Comparison of ENCODE assay signal across 8 cellular contexts in the genomic region with DNA sequence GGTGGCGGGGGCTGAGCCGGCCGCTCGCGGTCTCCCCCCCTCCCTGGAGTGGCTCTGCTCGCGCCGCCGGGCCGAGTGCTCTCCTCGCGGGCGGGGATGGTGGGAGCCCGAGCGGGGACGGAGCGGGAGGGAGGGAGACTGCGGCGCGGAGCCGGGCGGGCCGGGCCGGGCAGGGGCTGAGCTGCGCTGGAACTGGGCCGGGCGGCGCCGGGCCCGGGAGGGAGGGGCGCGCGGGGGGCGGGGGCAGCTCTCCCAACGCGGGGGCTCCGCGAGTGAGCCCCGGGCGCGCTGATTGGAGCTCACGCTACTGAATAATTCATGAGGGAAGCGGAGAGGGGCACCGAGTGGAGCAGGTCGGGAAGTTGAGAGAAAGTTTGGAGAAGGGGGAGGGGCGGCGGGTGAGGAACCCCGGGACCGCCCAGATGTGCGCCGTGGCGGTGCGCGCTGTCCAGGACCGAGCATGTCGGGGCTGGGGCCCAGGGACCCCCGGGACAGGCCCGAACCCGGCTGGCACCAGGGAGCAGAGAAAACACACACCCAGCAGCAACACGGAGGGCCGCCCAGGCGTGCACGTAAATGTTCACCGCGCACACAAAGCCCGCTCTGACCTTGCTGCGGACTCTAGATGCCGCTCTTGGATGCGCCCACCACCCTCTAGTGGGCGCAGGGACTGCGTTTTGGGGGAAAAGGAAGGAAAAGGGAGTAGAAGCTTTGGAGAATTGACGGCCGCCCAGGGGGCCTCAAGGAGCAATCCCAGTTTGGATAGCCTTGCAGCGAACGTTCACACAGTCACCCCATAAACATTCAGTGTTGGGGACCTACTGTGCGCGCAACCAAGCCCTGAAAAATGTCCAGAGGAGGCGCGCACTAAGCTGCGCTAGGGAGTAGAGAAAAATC. TPM values are rescaled to one million over a fixed set of nuclear protein-coding genes. Genes with fewer than 3 reads are reported as not detected.
A peak's percentile ranks its signal among the peaks of the same experiment; 100 is the strongest.
DNase-seq lines count a peak whose midpoint lies in the region; ATAC-seq and TF ChIP-seq lines count a peak whose summit lies in the region.

A gene (minus strand): TSS at position 194 of the 897 bp plus-strand sequence. CDS start 493 bp downstream, outside the sequence.

- peak; percentile 2 for DNase-seq in stimulated activated CD4-positive, alpha-beta T cell treated with anti-CD3 and anti-CD28 coated beads, Interleukin-12 subunit alpha, Interleukin-12 subunit beta, amount 100 ng/mL, for 4 hours
- DNase-seq in stimulated activated CD4-positive, alpha-beta T cell treated with anti-CD3 and anti-CD28 coated beads, Interleukin-1b, Interleukin-23, amount 100 ng/mL, for 48 hours = no peak
- peak; percentile 84 for DNase-seq in PC-3
- DNase-seq in colonic mucosa = peak; percentile 93
- DNase-seq in kidney epithelial cell (ENCODE audit: low read depth) = no peak

- H3K27ac Mint-ChIP-seq in stimulated activated memory B cell treated with anti-CD40 and anti-IgM and Interleukin-4, amounts not matched to agents 10 μg/mL and 1 μg/mL and 100 μg/mL, for 72 hours = no peak within 1 kb of the TSS

- CTCF ChIA-PET in PC-3 (lab: Charles Lee) = interaction anchor here (0.6 to 2.2 kb wide), 9 partner anchors 20 to 442 kb away, joined by 3 to 27 read pairs (median 5); a partner anchor contains a TSS

- H3K9me3 Mint-ChIP-seq in stimulated activated memory B cell treated with anti-CD40 and anti-IgM and Interleukin-4, amounts not matched to agents 10 μg/mL and 1 μg/mL and 100 μg/mL, for 72 hours = no peaks in the 10 kb centered on the region

- TF ChIP-seq CTCF in PC-3 (conservative IDR thresholded peaks at IDR 0.05; ENCODE audit: low read depth, low read length) = peak; percentile 62
- no peak for TF ChIP-seq CTCF in colonic mucosa (IDR thresholded peaks at IDR 0.05)
- peak; percentile 62 for TF ChIP-seq CTCF in kidney epithelial cell (IDR thresholded peaks at IDR 0.05; ENCODE audit: insufficient read depth, low read length, poor library complexity, severe bottlenecking)

- H3K9me3 ChIP-seq in PC-3 (ENCODE audit: low read length) (no peaks in the 10 kb centered on the region), colonic mucosa (no peaks in the 10 kb centered on the region)

- H3K4me1 Mint-ChIP-seq in stimulated activated memory B cell treated with anti-CD40 and anti-IgM and Interleukin-4, amounts not matched to agents 10 μg/mL and 1 μg/mL and 100 μg/mL, for 72 hours = peaks cover 24% of the 10 kb centered on the region

- intact Hi-C loops in PC-3 (cut with micrococcal nuclease) (loop anchor here (1.0 to 5.0 kb wide), 2 partner anchors 25 to 120 kb away; a partner anchor contains a TSS), colonic mucosa (cut with DNase I) (no loop called here)

- peak within 1 kb of the TSS; percentile 86 for H3K4me2 ChIP-seq in PC-3 (ENCODE audit: low read length)

- H3K4me3 ChIP-seq in PC-3 (ENCODE audit: low read length) (peak within 1 kb of the TSS; percentile 99), colonic mucosa (peak within 1 kb of the TSS; percentile 58), kidney epithelial cell (ENCODE audit: low read depth, low read length) (peak within 1 kb of the TSS; percentile 78)

- H3K9me2 ChIP-seq in PC-3 (replicated peaks; ENCODE audit: low read length) = no peaks in the 10 kb centered on the region

- H3K9ac ChIP-seq in PC-3 (ENCODE audit: low read length) (peak within 1 kb of the TSS; percentile 76), colonic mucosa (ENCODE audit: low read depth in 2 of 2, low read length in 2 of 2) (peak within 1 kb of the TSS; percentile 64 to 84)

- peaks cover 5% of the 10 kb centered on the region; the same call in 1 of the 2 replicates for H4K20me1 ChIP-seq in PC-3 (ENCODE audit: low read length)

- H3K27ac ChIP-seq in PC-3 (ENCODE audit: low read length) (peak within 1 kb of the TSS; percentile 5; the same call in 1 of the 2 replicates), colonic mucosa (peak within 1 kb of the TSS; percentile 60)

- H3K27me3 ChIP-seq in PC-3 (ENCODE audit: low read length) (no peaks in the 10 kb centered on the region), colonic mucosa (no peaks in the 10 kb centered on the region), kidney epithelial cell (ENCODE audit: control insufficient read depth, insufficient read depth, low read length) (no peaks in the 10 kb centered on the region)

- TSS peak; percentile 58 for BruUV-seq in PC-3 (replicated peaks; lab: Mats Ljungman, UMichigan)

- peak; percentile 79 for ATAC-seq in PC-3
- ATAC-seq in stimulated activated memory B cell treated with anti-CD40 and anti-IgM and Interleukin-4, amounts not matched to agents 10 μg/mL and 1 μg/mL and 100 μg/mL, for 72 hours = peak; percentile 50
- no peak for ATAC-seq in GM21529 (IDR thresholded peaks at IDR 0.05; ENCODE audit: unreplicated experiment)
- no peak for ATAC-seq in HG02852 (IDR thresholded peaks at IDR 0.05; ENCODE audit: unreplicated experiment)

- H3K36me3 Mint-ChIP-seq in stimulated activated memory B cell treated with anti-CD40 and anti-IgM and Interleukin-4, amounts not matched to agents 10 μg/mL and 1 μg/mL and 100 μg/mL, for 72 hours = no peaks in the 10 kb centered on the region

- H2AFZ ChIP-seq in PC-3 (ENCODE audit: low read length) = peak within 1 kb of the TSS; percentile 80

- no peaks in the 10 kb centered on the region for H3F3A ChIP-seq in PC-3 (ENCODE audit: low read length, unreplicated experiment)

- POLR2A ChIA-PET in PC-3 (lab: Charles Lee; ENCODE audit: unreplicated experiment) = interaction anchor here (0.6 to 1.0 kb wide), 9 partner anchors 14 to 343 kb away, joined by 3 to 12 read pairs (median 5); a partner anchor contains a TSS

- peaks cover 5% of the 10 kb centered on the region; the same call in 1 of the 2 replicates for H3K4me1 ChIP-seq in PC-3 (ENCODE audit: insufficient read depth, low read length)
- H3K4me1 ChIP-seq in colonic mucosa = no peaks in the 10 kb centered on the region

- peaks cover 42% of the 10 kb centered on the region for H3K79me2 ChIP-seq in PC-3 (ENCODE audit: low read length)

- peaks cover 9% of the 10 kb centered on the region; the same call in 1 of the 2 replicates for H3K36me3 ChIP-seq in PC-3 (ENCODE audit: low read depth, low read length)
- no peaks in the 10 kb centered on the region for H3K36me3 ChIP-seq in colonic mucosa
- no peaks in the 10 kb centered on the region for H3K36me3 ChIP-seq in kidney epithelial cell (ENCODE audit: control insufficient read depth, insufficient read depth, low read length)

- H3K27me3 Mint-ChIP-seq in stimulated activated memory B cell treated with anti-CD40 and anti-IgM and Interleukin-4, amounts not matched to agents 10 μg/mL and 1 μg/mL and 100 μg/mL, for 72 hours = peaks cover 69% of the 10 kb centered on the region

- H3K4me3 Mint-ChIP-seq in stimulated activated memory B cell treated with anti-CD40 and anti-IgM and Interleukin-4, amounts not matched to agents 10 μg/mL and 1 μg/mL and 100 μg/mL, for 72 hours = peak within 1 kb of the TSS; percentile 68

RNA-seq across cellular contexts. Expression of the gene that starts here (rescaled TPM):
- 104 and 150 TPM in 2 replicates for total RNA-seq in PC-3 (2014; rRNA removed)
- total RNA-seq in colonic mucosa = 10 to 100 TPM; 43.1 to 75.9 TPM
- total RNA-seq in kidney epithelial cell = 138 TPM in 2 replicates

Comparison
In these comparisons a context has a peak if more than half of its experiments do, and no peak if none do; other contexts are left out.
1. DNase-seq: peak in stimulated activated CD4-positive, alpha-beta T cell treated with anti-CD3 and anti-CD28 coated beads, Interleukin-12 subunit alpha, Interleukin-12 subunit beta, amount 100 ng/mL, for 4 hours (single experiment), PC-3 (single experiment) and colonic mucosa (single experiment); none in stimulated activated CD4-positive, alpha-beta T cell treated with anti-CD3 and anti-CD28 coated beads, Interleukin-1b, Interleukin-23, amount 100 ng/mL, for 48 hours (single experiment) and kidney epithelial cell (single experiment).
2. ATAC-seq: peak in PC-3 (single experiment) and stimulated activated memory B cell treated with anti-CD40 and anti-IgM and Interleukin-4, amounts not matched to agents 10 μg/mL and 1 μg/mL and 100 μg/mL, for 72 hours (single experiment); none in GM21529 (single experiment) and HG02852 (single experiment).
3. Peak in every context shown above with its lines, with median percentiles within 50 percentile points of each other: H3K4me3 ChIP-seq.